In genomic region chr12:76449572-76449971, GRCh38 we compare ENCODE assay signal across 14 cellular contexts.
DNase-seq lines count a peak whose midpoint lies in the region; ATAC-seq and TF ChIP-seq lines count a peak whose summit lies in the region.
"Had no signal": no experiment of that assay in that cellular context is flagged by ENCODE, and none has a peak within 500 bp of the region (broad histone marks: within the 10 kb centered on the region; RNA-seq: fewer than 3 reads in every experiment).

No MANE protein-coding gene starts in this region.

- no peak for ATAC-seq in stimulated activated effector memory CD8-positive, alpha-beta T cell treated with anti-CD3 and anti-CD28 coated beads, Interleukin-12 subunit alpha, Interleukin-12 subunit beta, amount 100 ng/mL, for 72 hours
- ATAC-seq: activated CD8-positive, alpha-beta T cell treated with anti-CD3 and anti-CD28 coated beads, Interleukin-2, amount 10 ng/mL, durations not matched to agents 7 days and 5 days had no signal

- no peak for TF ChIP-seq CTCF in osteocyte (IDR thresholded peaks at IDR 0.05)

- CTCF ChIA-PET in activated CD4-positive, alpha-beta T cell treated with anti-CD3 and anti-CD28 coated beads, Interleukin-2, amount 10 ng/mL, durations not matched to agents 7 days and 5 days (lab: Charles Lee), result interaction anchor here (1.6 kb wide), 1 partner anchor 27 kb away, joined by 3 read pairs; no protein-coding TSS in a partner anchor

- H3K27me3 Mint-ChIP-seq in osteocyte (ENCODE audit: unreplicated experiment), result no peaks in the 10 kb centered on the region
- H3K27me3 Mint-ChIP-seq in activated CD4-positive, alpha-beta T cell treated with anti-CD3 and anti-CD28 coated beads, Interleukin-2, amount 10 ng/mL, durations not matched to agents 7 days and 5 days, result no peaks in the 10 kb centered on the region
- H3K27me3 Mint-ChIP-seq: activated naive CD8-positive, alpha-beta T cell had no signal

- peak overlapping the region; percentile 71 for H3K27ac Mint-ChIP-seq in osteocyte (ENCODE audit: unreplicated experiment)
- no peak overlapping the region for H3K27ac Mint-ChIP-seq in stimulated activated effector memory CD8-positive, alpha-beta T cell treated with anti-CD3 and anti-CD28 coated beads, Interleukin-12 subunit alpha, Interleukin-12 subunit beta, amount 100 ng/mL, for 72 hours
- no peak overlapping the region for H3K27ac Mint-ChIP-seq in activated CD4-positive, alpha-beta T cell treated with anti-CD3 and anti-CD28 coated beads, Interleukin-2, amount 10 ng/mL, durations not matched to agents 7 days and 5 days
- H3K27ac Mint-ChIP-seq: activated CD8-positive, alpha-beta T cell treated with anti-CD3 and anti-CD28 coated beads, Interleukin-2, amount 10 ng/mL, durations not matched to agents 7 days and 5 days; activated naive CD8-positive, alpha-beta T cell had no signal

- H3K9me3 Mint-ChIP-seq in osteocyte (ENCODE audit: unreplicated experiment), result peaks cover 7% of the 10 kb centered on the region
- H3K9me3 Mint-ChIP-seq in stimulated activated effector memory CD8-positive, alpha-beta T cell treated with anti-CD3 and anti-CD28 coated beads, Interleukin-12 subunit alpha, Interleukin-12 subunit beta, amount 100 ng/mL, for 72 hours, result no peaks in the 10 kb centered on the region
- no peaks in the 10 kb centered on the region for H3K9me3 Mint-ChIP-seq in activated CD4-positive, alpha-beta T cell treated with anti-CD3 and anti-CD28 coated beads, Interleukin-2, amount 10 ng/mL, durations not matched to agents 7 days and 5 days

- no peak overlapping the region for H3K4me3 Mint-ChIP-seq in osteocyte (ENCODE audit: unreplicated experiment)
- no peak overlapping the region for H3K4me3 Mint-ChIP-seq in stimulated activated effector memory CD8-positive, alpha-beta T cell treated with anti-CD3 and anti-CD28 coated beads, Interleukin-12 subunit alpha, Interleukin-12 subunit beta, amount 100 ng/mL, for 72 hours
- no peak overlapping the region for H3K4me3 Mint-ChIP-seq in activated CD4-positive, alpha-beta T cell treated with anti-CD3 and anti-CD28 coated beads, Interleukin-2, amount 10 ng/mL, durations not matched to agents 7 days and 5 days
- H3K4me3 Mint-ChIP-seq: activated CD8-positive, alpha-beta T cell treated with anti-CD3 and anti-CD28 coated beads, Interleukin-2, amount 10 ng/mL, durations not matched to agents 7 days and 5 days; activated naive CD8-positive, alpha-beta T cell had no signal

- POLR2A ChIA-PET in activated CD4-positive, alpha-beta T cell treated with anti-CD3 and anti-CD28 coated beads, Interleukin-2, amount 10 ng/mL, durations not matched to agents 7 days and 5 days (lab: Charles Lee), result no interaction called here

- H3K4me1 Mint-ChIP-seq in osteocyte (ENCODE audit: unreplicated experiment), result peaks cover 21% of the 10 kb centered on the region
- peaks cover 27% of the 10 kb centered on the region for H3K4me1 Mint-ChIP-seq in stimulated activated effector memory CD8-positive, alpha-beta T cell treated with anti-CD3 and anti-CD28 coated beads, Interleukin-12 subunit alpha, Interleukin-12 subunit beta, amount 100 ng/mL, for 72 hours
- peaks cover 24% of the 10 kb centered on the region for H3K4me1 Mint-ChIP-seq in activated CD4-positive, alpha-beta T cell treated with anti-CD3 and anti-CD28 coated beads, Interleukin-2, amount 10 ng/mL, durations not matched to agents 7 days and 5 days

- H3K36me3 Mint-ChIP-seq in osteocyte (ENCODE audit: unreplicated experiment), result peaks cover 16% of the 10 kb centered on the region
- H3K36me3 Mint-ChIP-seq in stimulated activated effector memory CD8-positive, alpha-beta T cell treated with anti-CD3 and anti-CD28 coated beads, Interleukin-12 subunit alpha, Interleukin-12 subunit beta, amount 100 ng/mL, for 72 hours, result peaks cover 34% of the 10 kb centered on the region
- H3K36me3 Mint-ChIP-seq in activated CD4-positive, alpha-beta T cell treated with anti-CD3 and anti-CD28 coated beads, Interleukin-2, amount 10 ng/mL, durations not matched to agents 7 days and 5 days (ENCODE audit: low read depth), result peaks cover 42% of the 10 kb centered on the region

- peak; percentile 44 for DNase-seq in DMS53 (lab: John Stamatoyannopoulos, UW)
- no peak for DNase-seq in DMS53 treated with DMSO at 0.1 percent for 48 hours (lab: John Stamatoyannopoulos, UW; ENCODE audit: unreplicated experiment)
- peak; percentile 75 for DNase-seq in NCI-H226
- DNase-seq in epithelial cell of prostate (ENCODE audit: low read depth, low spot score), result no peak
- DNase-seq in osteocyte (ENCODE audit: extremely low spot score, unreplicated experiment), result no peak
- DNase-seq in effector CD8-positive, alpha-beta T cell (lab: John Stamatoyannopoulos, UW), result no peak
- DNase-seq in stimulated activated effector memory CD8-positive, alpha-beta T cell treated with anti-CD3 and anti-CD28 coated beads, Interleukin-12 subunit alpha, Interleukin-12 subunit beta, amount 100 ng/mL, for 72 hours (ENCODE audit: low spot score in 2 of 2), result no peak
- no peak for DNase-seq in activated CD4-positive, alpha-beta T cell treated with anti-CD3 and anti-CD28 coated beads, Interleukin-2, amount 10 ng/mL, durations not matched to agents 7 days and 5 days
- DNase-seq: activated CD8-positive, alpha-beta T cell treated with anti-CD3 and anti-CD28 coated beads, Interleukin-2, amount 10 ng/mL, durations not matched to agents 7 days and 5 days; Calu3; heart right ventricle; NCI-H510A; RPMI8226 had no signal

- H3K27ac ChIP-seq in epithelial cell of prostate, result peak overlapping the region; percentile 81
- H3K27ac ChIP-seq: heart right ventricle had no signal

Comparison
In these comparisons a context has a peak if more than half of its experiments do, and no peak if none do; other contexts are left out.
1. DNase-seq: peak in DMS53 (single experiment) and NCI-H226 (single experiment); none in DMS53 treated with DMSO at 0.1 percent for 48 hours (single experiment), epithelial cell of prostate (single experiment), osteocyte (single experiment), effector CD8-positive, alpha-beta T cell (single experiment), stimulated activated effector memory CD8-positive, alpha-beta T cell treated with anti-CD3 and anti-CD28 coated beads, Interleukin-12 subunit alpha, Interleukin-12 subunit beta, amount 100 ng/mL, for 72 hours (0 of 2) and activated CD4-positive, alpha-beta T cell treated with anti-CD3 and anti-CD28 coated beads, Interleukin-2, amount 10 ng/mL, durations not matched to agents 7 days and 5 days (single experiment).